29 cellular contexts compared by ENCODE assay signal in genomic region chr19:40747536-40747935, GRCh38. TPM values are rescaled to one million over a fixed set of nuclear protein-coding genes. Genes with fewer than 3 reads are reported as not detected.
DNase-seq lines count a peak whose midpoint lies in the region; ATAC-seq, FAIRE-seq and TF ChIP-seq lines count a peak whose summit lies in the region.
"Had no signal": no experiment of that assay in that cellular context is flagged by ENCODE, and none has a peak within 500 bp of the region (broad histone marks: within the 10 kb centered on the region; RNA-seq: fewer than 3 reads in every experiment).

No MANE protein-coding gene starts in this region.

- peaks cover 5% of the 10 kb centered on the region; the same call in 1 of the 2 replicates for H3K36me3 ChIP-seq in DND-41 (ENCODE audit: insufficient read depth, low read length)
- H3K36me3 ChIP-seq in GM12878 (ENCODE audit: control insufficient read depth in 2 of 2, insufficient read depth in 2 of 2, low read length in 1 of 2) = no peaks in the 10 kb centered on the region
- H3K36me3 ChIP-seq in neutrophil = peaks cover 7% of the 10 kb centered on the region
- H3K36me3 ChIP-seq: Peyer's patch had no signal

- POLR2A ChIA-PET in GM12878 (lab: Charles Lee) = interaction anchor here (1.1 to 9.5 kb wide), 5 partner anchors 27 to 56 kb away, joined by 3 to 331 read pairs (median 10); partner anchors contain the start of genes COQ8B, ITPKC, MIA and RAB4B

- CTCF ChIA-PET in GM12878 (lab: Yijun Ruan, JAX) = interaction anchor here (1.1 to 1.6 kb wide), 6 partner anchors 11 to 72 kb away, joined by 3 to 9 read pairs (median 3); partner anchors contain the start of genes COQ8B and ITPKC

- H4K20me1 ChIP-seq in DND-41 (ENCODE audit: insufficient read depth, low read length) = peaks cover 9% of the 10 kb centered on the region; the same call in 1 of the 2 replicates
- H4K20me1 ChIP-seq in GM12878 (ENCODE audit: control insufficient read depth, insufficient read depth) = no peaks in the 10 kb centered on the region

- no peaks in the 10 kb centered on the region for H3K9me3 ChIP-seq in DND-41 (ENCODE audit: insufficient read depth, low read length, severe bottlenecking)
- no peaks in the 10 kb centered on the region for H3K9me3 ChIP-seq in GM12878 (replicated peaks; ENCODE audit: control insufficient read depth, insufficient read depth, low read length)
- no peaks in the 10 kb centered on the region for H3K9me3 ChIP-seq in neutrophil
- H3K9me3 ChIP-seq: Peyer's patch, SK-N-SH had no signal

- RAD21 ChIA-PET in GM12878 (lab: Charles Lee; ENCODE audit: unreplicated experiment) = interaction anchor here (1.8 to 16.3 kb wide), 2 partner anchors 29 to 30 kb away, joined by 5 to 291 read pairs; partner anchors contain the start of genes COQ8B, ITPKC, MIA and RAB4B

- no peak for DNase-seq in DND-41
- no peak for DNase-seq in HL-60 (ENCODE audit: low read depth in 1 of 2, low spot score in 1 of 2)
- no peak for DNase-seq in GM12878 (ENCODE audit: low read depth, low spot score)
- no peak for DNase-seq in kidney glomerular epithelial cell (lab: John Stamatoyannopoulos, UW)
- no peak for DNase-seq in mesenteric fat pad (ENCODE audit: low spot score)
- DNase-seq: CD8-positive, alpha-beta memory T cell; DMS 273 treated with DMSO at 0.1 percent for 48 hours; DMS79; GM23248; H7; HFFc6; IMR-90; NCI-H1092; NCI-H1417 treated with DMSO at 0.1 percent for 48 hours; NCI-H1694 treated with DMSO at 0.1 percent for 48 hours; NCI-H2081 treated with DMSO at 0.1 percent for 48 hours; NCI-H2171; NCI-H226; NCI-H510A; NCI-H69; OCI-M1; Peyer's patch; SIG-M5; SK-N-SH; SW 1271 had no signal

- H3K4me2 ChIP-seq in DND-41 (ENCODE audit: insufficient read depth, low read length) = peak overlapping the region; percentile 91; the same call in 1 of the 2 replicates
- peak overlapping the region; percentile 69 for H3K4me2 ChIP-seq in GM12878 (ENCODE audit: control insufficient read depth, insufficient read depth)
- H3K4me2 ChIP-seq: KMS-11, SK-N-SH had no signal

- H2AFZ ChIP-seq in DND-41 (ENCODE audit: low read depth, low read length) (no peak overlapping the region), GM12878 (ENCODE audit: control insufficient read depth, low read depth, low read length) (no peak overlapping the region)
- H2AFZ ChIP-seq: GM23248 had no signal

- in situ Hi-C loops in GM12878 (cut with MboI) = no loop called here

- FAIRE-seq in GM12878 (lab: Jason Lieb, UNC) = peak; percentile 31
- FAIRE-seq: GM19239 had no signal

- no peak for TF ChIP-seq EP300 in GM12878 (IDR thresholded peaks at IDR 0.05; ENCODE audit: borderline replicate concordance in 1 of 2, control insufficient read depth in 1 of 2, low read depth in 2 of 2, low read length in 2 of 2)

- no TSS peak for BruUV-seq in GM12878 (replicated peaks; lab: Mats Ljungman, UMichigan)

- SMC1A ChIA-PET in GM12878 (lab: Charles Lee; ENCODE audit: uncharacterized antibody, unreplicated experiment) = interaction anchor here (0.6 to 13.2 kb wide), 7 partner anchors 17 to 1508 kb away, joined by 3 to 256 read pairs (median 3); partner anchors contain the start of genes ERF, MIA and RAB4B

- no peaks in the 10 kb centered on the region for H3K27me3 ChIP-seq in DND-41 (ENCODE audit: insufficient read depth, low read length, poor library complexity)
- H3K27me3 ChIP-seq in HL-60 (ENCODE audit: insufficient read depth, poor library complexity, severe bottlenecking) = no peaks in the 10 kb centered on the region
- no peaks in the 10 kb centered on the region for H3K27me3 ChIP-seq in GM12878 (replicated peaks in 1 of 2; ENCODE audit: control insufficient read depth in 2 of 2, insufficient read depth in 2 of 2, low read length in 1 of 2)
- H3K27me3 ChIP-seq in neutrophil = no peaks in the 10 kb centered on the region
- H3K27me3 ChIP-seq: Peyer's patch had no signal

- H3K4me3 ChIP-seq in DND-41 (ENCODE audit: low read depth in 1 of 2, low read length in 2 of 2) (no peak overlapping the region), HL-60 (replicated peaks; ENCODE audit: insufficient read depth, low read length) (no peak overlapping the region), GM12878 (no peak overlapping the region), neutrophil (ENCODE audit: low read depth in 1 of 2, low read length in 1 of 2) (no peak overlapping the region)
- H3K4me3 ChIP-seq: GM23248, Peyer's patch had no signal

- no peak for TF ChIP-seq CTCF in DND-41 (IDR thresholded peaks at IDR 0.05; ENCODE audit: borderline replicate concordance, extremely low read depth, low read length, poor library complexity, severe bottlenecking)
- no peak for TF ChIP-seq CTCF in HL-60 (IDR thresholded peaks at IDR 0.05; ENCODE audit: insufficient read depth, low read length)
- no peak for TF ChIP-seq CTCF in GM12878 (IDR thresholded peaks at IDR 0.05 in 2 of 3, conservative IDR thresholded peaks at IDR 0.05 in 1 of 3; ENCODE audit: control insufficient read depth in 2 of 3, extremely low read depth in 1 of 3, insufficient read depth in 1 of 3, low read depth in 3 of 3, low read length in 3 of 3)
- no peak for TF ChIP-seq CTCF in neutrophil (IDR thresholded peaks at IDR 0.05)

- TF ChIP-seq POLR2A in GM12878 (IDR thresholded peaks at IDR 0.05; ENCODE audit: low read depth, low read length) = no peak

- intact Hi-C loops in GM12878 (cut with micrococcal nuclease; ENCODE audit: unreplicated experiment) = no loop called here

- H3K79me2 ChIP-seq in DND-41 (ENCODE audit: insufficient read depth, low read length) = peaks cover 41% of the 10 kb centered on the region
- H3K79me2 ChIP-seq in GM12878 (ENCODE audit: control insufficient read depth, insufficient read depth, low read length) = peaks cover 40% of the 10 kb centered on the region

- 0 out of 2 replicates have a peak overlapping the region, but pooled peaks have one; percentile 7 for H3K27ac ChIP-seq in DND-41 (ENCODE audit: low read length)
- peak overlapping the region; percentile 93 for H3K27ac ChIP-seq in HL-60 (replicated peaks)
- no peak overlapping the region for H3K27ac ChIP-seq in GM12878 (ENCODE audit: control insufficient read depth, insufficient read depth)
- peak overlapping the region; percentile 91 for H3K27ac ChIP-seq in neutrophil
- H3K27ac ChIP-seq: GM23248, KMS-11 had no signal

- WGBS in GM12878 (ENCODE audit: insufficient coverage, insufficient replicate concordance, low lambda C conversion rate, missing lambda C conversion rate) = over 99% methylated on average over 7 of the region's 7 CpGs

- no peak for TF ChIP-seq RAD21 in GM12878 (IDR thresholded peaks at IDR 0.05; ENCODE audit: insufficient read depth, low read depth, low read length)

- H3K9ac ChIP-seq in DND-41 (ENCODE audit: low read depth, low read length) (0 out of 2 replicates have a peak overlapping the region, but pooled peaks have one; percentile 93), GM12878 (ENCODE audit: control insufficient read depth, insufficient read depth, low read length) (no peak overlapping the region)
- H3K9ac ChIP-seq: GM23248, KMS-11, SK-N-SH had no signal

- H3K4me1 ChIP-seq in DND-41 (ENCODE audit: insufficient read depth, low read length) (peaks cover 28% of the 10 kb centered on the region), GM12878 (ENCODE audit: control insufficient read depth, insufficient read depth, low read length) (peaks cover 8% of the 10 kb centered on the region), neutrophil (ENCODE audit: control insufficient read depth in 1 of 2, insufficient read depth in 1 of 2, low read depth in 1 of 2, low read length in 1 of 2) (peaks cover 34 to 44% of the 10 kb centered on the region in 2 experiments)

- no peak for ATAC-seq in DND-41 (ENCODE audit: insufficient read depth, low read depth)
- ATAC-seq in GM12878 = no peak
- ATAC-seq in HG02938 (IDR thresholded peaks at IDR 0.05; ENCODE audit: unreplicated experiment) = no peak

RNA-seq across cellular contexts. Expression of gene ACTMAP, which starts 2.7 kb away (rescaled TPM):
- 5.8 and 6.1 TPM in 2 replicates for total RNA-seq in GM12878 (2013; cell fraction: nucleolus; rRNA removed)
- total RNA-seq in GM12878 (2014; rRNA removed) (2.9 and 5.4 TPM in 2 replicates), GM12878 (2014; rRNA removed; fragmentation: Illumina TruSeq; extraction: Trizol) (2.3 and 3.0 TPM in 2 replicates), GM12878 (2021) (22.9 and 26.2 TPM in 2 replicates), mesenteric fat pad (5.6 TPM)
- 8.6 TPM for polyA plus RNA-seq in GM12878 (2011; ENCODE audit: low read depth)
- polyA plus RNA-seq in GM12878 (2011; rRNA removed) (4.0 and 10.0 TPM in 2 replicates), GM12878 (2014; fragmentation: Illumina TruSeq; extraction: Trizol) (15.5 and 15.7 TPM in 2 replicates), GM12878 (2014; fragmentation: Nextera tagmentation; extraction: Ambion mirVana) (1 to 10 TPM; 4.7 to 8.2 TPM), GM12878 (2014; rRNA removed) (12.2 and 13.3 TPM in 2 replicates), GM12878 (2016; fragmentation: Nextera tagmentation; extraction: Ambion mirVana) (10 to 100 TPM; 16.1 to 20.8 TPM)
- polyA plus RNA-seq in GM12878 (2011; cell fraction: cytosol; rRNA removed) = 14.0 and 17.0 TPM in 2 replicates
- polyA plus RNA-seq in GM12878 (2011; cell fraction: nucleus; rRNA removed) = 39.1 and 41.7 TPM in 2 replicates
- 18.6 and 20.0 TPM in 2 replicates for polyA plus RNA-seq in GM12878 (2012)
- 7.2 and 10.9 TPM in 2 replicates for polyA minus RNA-seq in GM12878 (2011; rRNA and poly(A)+ RNA removed)
- 11.7 and 13.5 TPM in 2 replicates for polyA minus RNA-seq in GM12878 (2011; cell fraction: cytosol; rRNA and poly(A)+ RNA removed)
- 4.5 and 7.3 TPM in 2 replicates for polyA minus RNA-seq in GM12878 (2011; cell fraction: nucleus; rRNA and poly(A)+ RNA removed)

RNA-seq across cellular contexts. Expression of gene SNRPA, which starts 3.5 kb away (rescaled TPM):
- total RNA-seq in GM12878 (2013; cell fraction: nucleolus; rRNA removed) = 37.6 and 39.8 TPM in 2 replicates
- total RNA-seq in GM12878 (2014; rRNA removed) = 260 and 299 TPM in 2 replicates
- 130 and 137 TPM in 2 replicates for total RNA-seq in GM12878 (2014; rRNA removed; fragmentation: Illumina TruSeq; extraction: Trizol)
- total RNA-seq in GM12878 (2021) = 186 and 196 TPM in 2 replicates
- 42.1 TPM for polyA plus RNA-seq in GM12878 (2011; ENCODE audit: low read depth)
- polyA plus RNA-seq in GM12878 (2011; rRNA removed) = 115 and 219 TPM in 2 replicates
- 158 and 310 TPM in 2 replicates for polyA plus RNA-seq in GM12878 (2011; cell fraction: cytosol; rRNA removed)
- polyA plus RNA-seq in GM12878 (2011; cell fraction: nucleus; rRNA removed) = 351 and 467 TPM in 2 replicates
- polyA plus RNA-seq in GM12878 (2012) = 117 and 145 TPM in 2 replicates
- polyA plus RNA-seq in GM12878 (2014; fragmentation: Illumina TruSeq; extraction: Trizol) = 164 and 166 TPM in 2 replicates
- polyA plus RNA-seq in GM12878 (2014; fragmentation: Nextera tagmentation; extraction: Ambion mirVana) = 10 to 100 TPM; 14.8 to 32.8 TPM
- 297 and 367 TPM in 2 replicates for polyA plus RNA-seq in GM12878 (2014; rRNA removed)
- polyA plus RNA-seq in GM12878 (2016; fragmentation: Nextera tagmentation; extraction: Ambion mirVana) = 100 to 1,000 TPM; 241 to 257 TPM
- polyA minus RNA-seq in GM12878 (2011; rRNA and poly(A)+ RNA removed) = 181 and 241 TPM in 2 replicates
- 81.0 and 81.1 TPM in 2 replicates for polyA minus RNA-seq in GM12878 (2011; cell fraction: cytosol; rRNA and poly(A)+ RNA removed)
- polyA minus RNA-seq in GM12878 (2011; cell fraction: nucleus; rRNA and poly(A)+ RNA removed) = 63.2 and 95.8 TPM in 2 replicates
- total RNA-seq in mesenteric fat pad = 41.3 TPM

RNA-seq across cellular contexts. Expression of gene MIA, which starts 27.8 kb away (rescaled TPM):
- total RNA-seq in GM12878 (2013; cell fraction: nucleolus; rRNA removed) = 2.6 and 3.0 TPM in 2 replicates
- total RNA-seq in GM12878 (2014; rRNA removed) (0.33 and 0.40 TPM in 2 replicates), GM12878 (2014; rRNA removed; fragmentation: Illumina TruSeq; extraction: Trizol) (not detected in 2 replicates), GM12878 (2021) (0.92 TPM in 1 of 2 replicates, not detected in the other), mesenteric fat pad (not detected)
- not detected for polyA plus RNA-seq in GM12878 (2011; ENCODE audit: low read depth)
- polyA plus RNA-seq in GM12878 (2011; rRNA removed) (0.16 and 0.39 TPM in 2 replicates), GM12878 (2014; fragmentation: Illumina TruSeq; extraction: Trizol) (not detected in 2 replicates), GM12878 (2014; fragmentation: Nextera tagmentation; extraction: Ambion mirVana) (1 to 10 TPM; 1.4 to 1.6 TPM), GM12878 (2014; rRNA removed) (0.36 TPM in 1 of 2 replicates, not detected in the other), GM12878 (2016; fragmentation: Nextera tagmentation; extraction: Ambion mirVana) (1 to 10 TPM; 1.6 to 2.7 TPM)
- polyA plus RNA-seq in GM12878 (2011; cell fraction: cytosol; rRNA removed) = 0.52 TPM in 1 of 2 replicates, not detected in the other
- polyA plus RNA-seq in GM12878 (2011; cell fraction: nucleus; rRNA removed) = 0.63 and 1.2 TPM in 2 replicates
- 0.49 and 0.74 TPM in 2 replicates for polyA plus RNA-seq in GM12878 (2012)
- not detected in 2 replicates for polyA minus RNA-seq in GM12878 (2011; rRNA and poly(A)+ RNA removed)
- not detected in 2 replicates for polyA minus RNA-seq in GM12878 (2011; cell fraction: cytosol; rRNA and poly(A)+ RNA removed)
- 0.97 TPM in 1 of 2 replicates, not detected in the other for polyA minus RNA-seq in GM12878 (2011; cell fraction: nucleus; rRNA and poly(A)+ RNA removed)
- total RNA-seq: GM23248, H7, HFFc6, IMR-90 had no signal
- polyA plus RNA-seq: CD8-positive, alpha-beta memory T cell; GM23248; SK-N-SH had no signal

RNA-seq across cellular contexts. Expression of gene RAB4B, which starts 30.5 kb away (rescaled TPM):
- total RNA-seq in GM12878 (2013; cell fraction: nucleolus; rRNA removed) = 5.2 and 5.7 TPM in 2 replicates
- total RNA-seq in GM12878 (2014; rRNA removed) (27.8 and 30.4 TPM in 2 replicates), GM12878 (2014; rRNA removed; fragmentation: Illumina TruSeq; extraction: Trizol) (9.8 and 11.5 TPM in 2 replicates), GM12878 (2021) (32.9 and 38.2 TPM in 2 replicates), mesenteric fat pad (26.9 TPM)
- 11.8 TPM for polyA plus RNA-seq in GM12878 (2011; ENCODE audit: low read depth)
- polyA plus RNA-seq in GM12878 (2011; rRNA removed) (14.9 and 25.1 TPM in 2 replicates), GM12878 (2014; fragmentation: Illumina TruSeq; extraction: Trizol) (3.5 and 13.7 TPM in 2 replicates), GM12878 (2014; fragmentation: Nextera tagmentation; extraction: Ambion mirVana) (1 to 10 TPM in 1 of 2 experiments, under 1 TPM in 1; 0.60 to 3.2 TPM), GM12878 (2014; rRNA removed) (43.1 and 51.5 TPM in 2 replicates), GM12878 (2016; fragmentation: Nextera tagmentation; extraction: Ambion mirVana) (10 to 100 TPM; 47.9 to 50.0 TPM)
- polyA plus RNA-seq in GM12878 (2011; cell fraction: cytosol; rRNA removed) = 40.3 and 56.5 TPM in 2 replicates
- polyA plus RNA-seq in GM12878 (2011; cell fraction: nucleus; rRNA removed) = 38.3 and 42.5 TPM in 2 replicates
- 26.6 and 31.5 TPM in 2 replicates for polyA plus RNA-seq in GM12878 (2012)
- polyA minus RNA-seq in GM12878 (2011; rRNA and poly(A)+ RNA removed) = 10.3 and 16.6 TPM in 2 replicates
- 3.3 and 6.8 TPM in 2 replicates for polyA minus RNA-seq in GM12878 (2011; cell fraction: cytosol; rRNA and poly(A)+ RNA removed)
- polyA minus RNA-seq in GM12878 (2011; cell fraction: nucleus; rRNA and poly(A)+ RNA removed) = 4.6 and 5.7 TPM in 2 replicates

RNA-seq across cellular contexts. Expression of gene ITPKC, which starts 30.6 kb away (rescaled TPM):
- 11.3 and 11.4 TPM in 2 replicates for total RNA-seq in GM12878 (2013; cell fraction: nucleolus; rRNA removed)
- total RNA-seq in GM12878 (2014; rRNA removed) (4.7 and 5.3 TPM in 2 replicates), GM12878 (2014; rRNA removed; fragmentation: Illumina TruSeq; extraction: Trizol) (3.5 and 3.9 TPM in 2 replicates), GM12878 (2021) (6.3 and 6.5 TPM in 2 replicates), mesenteric fat pad (53.1 TPM)
- 1.8 TPM for polyA plus RNA-seq in GM12878 (2011; ENCODE audit: low read depth)
- polyA plus RNA-seq in GM12878 (2011; rRNA removed) (3.7 and 6.4 TPM in 2 replicates), GM12878 (2014; fragmentation: Illumina TruSeq; extraction: Trizol) (1.7 and 3.3 TPM in 2 replicates), GM12878 (2014; fragmentation: Nextera tagmentation; extraction: Ambion mirVana) (under 1 TPM; 0.03 to 0.26 TPM), GM12878 (2014; rRNA removed) (6.0 and 7.6 TPM in 2 replicates), GM12878 (2016; fragmentation: Nextera tagmentation; extraction: Ambion mirVana) (1 to 10 TPM; 1.3 to 3.5 TPM)
- 7.6 and 8.9 TPM in 2 replicates for polyA plus RNA-seq in GM12878 (2011; cell fraction: cytosol; rRNA removed)
- polyA plus RNA-seq in GM12878 (2011; cell fraction: nucleus; rRNA removed) = 9.1 and 9.6 TPM in 2 replicates
- 2.7 and 5.2 TPM in 2 replicates for polyA plus RNA-seq in GM12878 (2012)
- polyA minus RNA-seq in GM12878 (2011; rRNA and poly(A)+ RNA removed) = 7.5 and 13.9 TPM in 2 replicates
- 3.3 and 4.1 TPM in 2 replicates for polyA minus RNA-seq in GM12878 (2011; cell fraction: cytosol; rRNA and poly(A)+ RNA removed)
- polyA minus RNA-seq in GM12878 (2011; cell fraction: nucleus; rRNA and poly(A)+ RNA removed) = 4.6 and 7.2 TPM in 2 replicates
